Comparison of ENCODE assay signal across 2 cellular contexts in the genomic region with DNA sequence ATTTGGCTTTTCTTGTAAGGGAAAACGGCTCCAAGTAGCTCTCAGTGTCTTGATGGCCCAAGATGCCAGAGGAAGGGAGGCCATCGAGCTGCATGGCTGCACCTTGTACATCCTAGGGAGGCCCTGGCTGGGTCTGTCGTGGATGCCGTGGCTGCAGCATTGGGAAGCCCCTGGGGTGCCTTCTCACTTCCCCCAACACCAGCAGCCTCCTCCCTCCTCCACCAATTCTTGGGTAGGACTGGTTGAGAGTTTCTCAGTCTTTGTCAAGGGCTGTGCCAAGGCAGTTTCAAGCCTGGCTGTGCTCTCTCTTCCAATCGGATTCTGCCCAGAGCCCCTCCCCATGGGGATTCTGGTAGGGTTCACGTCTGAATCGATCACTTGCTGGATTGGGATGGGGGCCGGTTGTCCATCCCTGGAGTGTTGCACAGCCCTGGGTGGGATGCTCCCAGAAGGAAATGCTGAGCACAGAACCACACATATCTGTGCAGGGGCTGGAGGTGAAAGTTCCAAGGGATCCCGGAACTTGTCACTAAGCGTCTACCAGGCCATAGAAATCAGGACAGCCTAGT.
TF ChIP-seq lines count a peak whose summit lies in the region.

No MANE protein-coding gene starts in this region.

TF ChIP-seq in IMR-90, 13 proteins besides CTCF, POLR2A, EP300 and RAD21:
- no peak for TF ChIP-seq MXI1 (IDR thresholded peaks at IDR 0.05; ENCODE audit: borderline replicate concordance, low read depth, low read length)
- no peak for TF ChIP-seq NFE2L2 (IDR thresholded peaks at IDR 0.05; ENCODE audit: low read depth, low read length)
- no peak for TF ChIP-seq MAZ (IDR thresholded peaks at IDR 0.05; ENCODE audit: borderline replicate concordance, low read depth, low read length)
- TF ChIP-seq, protein P1, sequence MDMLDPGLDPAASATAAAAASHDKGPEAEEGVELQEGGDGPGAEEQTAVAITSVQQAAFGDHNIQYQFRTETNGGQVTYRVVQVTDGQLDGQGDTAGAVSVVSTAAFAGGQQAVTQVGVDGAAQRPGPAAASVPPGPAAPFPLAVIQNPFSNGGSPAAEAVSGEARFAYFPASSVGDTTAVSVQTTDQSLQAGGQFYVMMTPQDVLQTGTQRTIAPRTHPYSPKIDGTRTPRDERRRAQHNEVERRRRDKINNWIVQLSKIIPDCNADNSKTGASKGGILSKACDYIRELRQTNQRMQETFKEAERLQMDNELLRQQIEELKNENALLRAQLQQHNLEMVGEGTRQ (IDR thresholded peaks at IDR 0.05; ENCODE audit: low read depth, low read length) = no peak

TF ChIP-seq in SK-N-SH, 30 proteins besides CTCF, POLR2A, EP300 and RAD21:
- TF ChIP-seq, protein P2, sequence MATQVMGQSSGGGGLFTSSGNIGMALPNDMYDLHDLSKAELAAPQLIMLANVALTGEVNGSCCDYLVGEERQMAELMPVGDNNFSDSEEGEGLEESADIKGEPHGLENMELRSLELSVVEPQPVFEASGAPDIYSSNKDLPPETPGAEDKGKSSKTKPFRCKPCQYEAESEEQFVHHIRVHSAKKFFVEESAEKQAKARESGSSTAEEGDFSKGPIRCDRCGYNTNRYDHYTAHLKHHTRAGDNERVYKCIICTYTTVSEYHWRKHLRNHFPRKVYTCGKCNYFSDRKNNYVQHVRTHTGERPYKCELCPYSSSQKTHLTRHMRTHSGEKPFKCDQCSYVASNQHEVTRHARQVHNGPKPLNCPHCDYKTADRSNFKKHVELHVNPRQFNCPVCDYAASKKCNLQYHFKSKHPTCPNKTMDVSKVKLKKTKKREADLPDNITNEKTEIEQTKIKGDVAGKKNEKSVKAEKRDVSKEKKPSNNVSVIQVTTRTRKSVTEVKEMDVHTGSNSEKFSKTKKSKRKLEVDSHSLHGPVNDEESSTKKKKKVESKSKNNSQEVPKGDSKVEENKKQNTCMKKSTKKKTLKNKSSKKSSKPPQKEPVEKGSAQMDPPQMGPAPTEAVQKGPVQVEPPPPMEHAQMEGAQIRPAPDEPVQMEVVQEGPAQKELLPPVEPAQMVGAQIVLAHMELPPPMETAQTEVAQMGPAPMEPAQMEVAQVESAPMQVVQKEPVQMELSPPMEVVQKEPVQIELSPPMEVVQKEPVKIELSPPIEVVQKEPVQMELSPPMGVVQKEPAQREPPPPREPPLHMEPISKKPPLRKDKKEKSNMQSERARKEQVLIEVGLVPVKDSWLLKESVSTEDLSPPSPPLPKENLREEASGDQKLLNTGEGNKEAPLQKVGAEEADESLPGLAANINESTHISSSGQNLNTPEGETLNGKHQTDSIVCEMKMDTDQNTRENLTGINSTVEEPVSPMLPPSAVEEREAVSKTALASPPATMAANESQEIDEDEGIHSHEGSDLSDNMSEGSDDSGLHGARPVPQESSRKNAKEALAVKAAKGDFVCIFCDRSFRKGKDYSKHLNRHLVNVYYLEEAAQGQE (IDR thresholded peaks at IDR 0.05; ENCODE audit: low read depth, low read length) = no peak
- TF ChIP-seq GATA2 (CRISPR knock-in tag; IDR thresholded peaks at IDR 0.05) (no peak), RCOR1 (IDR thresholded peaks at IDR 0.05; ENCODE audit: low read length) (no peak), CHD2 (IDR thresholded peaks at IDR 0.05; ENCODE audit: low read length, partially characterized antibody) (no peak), SIN3A (IDR thresholded peaks at IDR 0.05; ENCODE audit: borderline replicate concordance, low read depth, low read length) (no peak), NFIC (IDR thresholded peaks at IDR 0.05; ENCODE audit: borderline replicate concordance) (no peak), RXRA (IDR thresholded peaks at IDR 0.05; ENCODE audit: borderline replicate concordance, low read depth) (no peak), MEF2A (IDR thresholded peaks at IDR 0.05; ENCODE audit: borderline replicate concordance, low read depth) (no peak), TEAD4 (IDR thresholded peaks at IDR 0.05; ENCODE audit: borderline replicate concordance, insufficient read depth) (no peak), ELF1 (IDR thresholded peaks at IDR 0.05) (no peak), FOSL2 (IDR thresholded peaks at IDR 0.05; ENCODE audit: borderline replicate concordance, low read depth) (no peak), GABPA (IDR thresholded peaks at IDR 0.05; ENCODE audit: low read depth) (no peak)
- TF ChIP-seq, protein P3, sequence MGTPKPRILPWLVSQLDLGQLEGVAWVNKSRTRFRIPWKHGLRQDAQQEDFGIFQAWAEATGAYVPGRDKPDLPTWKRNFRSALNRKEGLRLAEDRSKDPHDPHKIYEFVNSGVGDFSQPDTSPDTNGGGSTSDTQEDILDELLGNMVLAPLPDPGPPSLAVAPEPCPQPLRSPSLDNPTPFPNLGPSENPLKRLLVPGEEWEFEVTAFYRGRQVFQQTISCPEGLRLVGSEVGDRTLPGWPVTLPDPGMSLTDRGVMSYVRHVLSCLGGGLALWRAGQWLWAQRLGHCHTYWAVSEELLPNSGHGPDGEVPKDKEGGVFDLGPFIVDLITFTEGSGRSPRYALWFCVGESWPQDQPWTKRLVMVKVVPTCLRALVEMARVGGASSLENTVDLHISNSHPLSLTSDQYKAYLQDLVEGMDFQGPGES (IDR thresholded peaks at IDR 0.05; ENCODE audit: low read depth, low read length) = no peak
TF ChIP-seq in SK-N-SH: peak in this region for 0.
